Comparison of ENCODE assay signal across 12 cellular contexts in genomic region chr3:100891033-100891432, GRCh38.
DNase-seq lines count a peak whose midpoint lies in the region; TF ChIP-seq lines count a peak whose summit lies in the region.
"Had no signal": no experiment of that assay in that cellular context is flagged by ENCODE, and none has a peak within 500 bp of the region (broad histone marks: within the 10 kb centered on the region; RNA-seq: fewer than 3 reads in every experiment).

No MANE protein-coding gene starts in this region.

- H2AFZ ChIP-seq in OCI-LY7 (ENCODE audit: low read length): no peak overlapping the region

- no peaks in the 10 kb centered on the region for H3K4me1 ChIP-seq in breast epithelium
- no peaks in the 10 kb centered on the region for H3K4me1 ChIP-seq in thyroid gland
- no peaks in the 10 kb centered on the region for H3K4me1 ChIP-seq in OCI-LY7 (ENCODE audit: insufficient read depth, low read length, poor library complexity, severe bottlenecking)

- DNase-seq in MCF 10A (ENCODE audit: unreplicated experiment): peak; percentile 54
- DNase-seq in breast epithelium (ENCODE audit: low spot score in 2 of 2): no peak
- peak; percentile 30 for DNase-seq in RKO (ENCODE audit: low spot score)
- DNase-seq in erythroblast (lab: John Stamatoyannopoulos, UW): peak; percentile 9 to 16
- no peak for DNase-seq in thyroid gland
- DNase-seq in OCI-LY7 (ENCODE audit: low spot score): no peak
- DNase-seq in ecto neural progenitor cell (ENCODE audit: low spot score): no peak
- DNase-seq in COLO668 (lab: John Stamatoyannopoulos, UW; ENCODE audit: unreplicated experiment): no peak
- DNase-seq: activated CD8-positive, alpha-beta memory T cell treated with anti-CD3 and anti-CD28 coated beads, Interleukin-2, amount 50 U/mL, for 48 hours; cortex of kidney; kidney; NCI-H187 had no signal

- peak; percentile 36 for TF ChIP-seq CTCF in MCF 10A (IDR thresholded peaks at IDR 0.05; ENCODE audit: unreplicated experiment)
- no peak for TF ChIP-seq CTCF in breast epithelium (IDR thresholded peaks at IDR 0.05)
- TF ChIP-seq CTCF in thyroid gland (IDR thresholded peaks at IDR 0.05): peak in 5 of 6 experiments; percentile 14 to 76 (median 39)
- no peak for TF ChIP-seq CTCF in OCI-LY7 (conservative IDR thresholded peaks at IDR 0.05; ENCODE audit: low read length)

- POLR2A ChIA-PET in MCF 10A (lab: Yijun Ruan, JAX) (no interaction called here), OCI-LY7 (lab: Charles Lee) (no interaction called here)

- no peaks in the 10 kb centered on the region for H3K36me3 ChIP-seq in breast epithelium
- no peaks in the 10 kb centered on the region for H3K36me3 ChIP-seq in thyroid gland
- no peaks in the 10 kb centered on the region for H3K36me3 ChIP-seq in OCI-LY7 (ENCODE audit: insufficient read depth, low read length)

- 75 to 83% methylated on average over 2 of the region's 2 CpGs for WGBS in thyroid gland, 2 donors

- H3K27ac ChIP-seq in breast epithelium (no peak overlapping the region), thyroid gland (no peak overlapping the region), OCI-LY7 (ENCODE audit: low read depth, low read length, poor library complexity, severe bottlenecking) (no peak overlapping the region)

- H3K27ac Mint-ChIP-seq in MCF 10A (ENCODE audit: low read depth, unreplicated experiment): no peak overlapping the region

- TF ChIP-seq POLR2A in breast epithelium (IDR thresholded peaks at IDR 0.05) (no peak), erythroblast (IDR thresholded peaks at IDR 0.05; ENCODE audit: low read length) (no peak), thyroid gland (IDR thresholded peaks at IDR 0.05) (no peak)

- H3K9me3 ChIP-seq in breast epithelium (no peaks in the 10 kb centered on the region), thyroid gland (no peaks in the 10 kb centered on the region), OCI-LY7 (ENCODE audit: low read length) (no peaks in the 10 kb centered on the region)

- H3K4me3 Mint-ChIP-seq in MCF 10A (ENCODE audit: unreplicated experiment): no peak overlapping the region

- CTCF ChIA-PET in MCF 10A (lab: Yijun Ruan, JAX): interaction anchor here (0.9 to 5.1 kb wide), 3 partner anchors 94 to 306 kb away, joined by 6 to 36 read pairs (median 10); no protein-coding TSS in a partner anchor
- CTCF ChIA-PET in OCI-LY7 (lab: Charles Lee; ENCODE audit: unreplicated experiment): no interaction called here

- intact Hi-C loops in MCF 10A (cut with micrococcal nuclease) (loop anchor here (5.0 kb wide), 2 partner anchors 69 to 491 kb away; no protein-coding TSS in a partner anchor), breast epithelium (cut with DNase I; ENCODE audit: low total_unique reads) (no loop called here), thyroid gland (cut with DNase I) (loop anchor here (5.0 kb wide), 1 partner anchor 306 kb away; no protein-coding TSS in a partner anchor), OCI-LY7 (cut with micrococcal nuclease; ENCODE audit: unreplicated experiment) (no loop called here)

- H3K9me3 Mint-ChIP-seq in MCF 10A (ENCODE audit: unreplicated experiment): no peaks in the 10 kb centered on the region

- H3K79me2 ChIP-seq in OCI-LY7 (ENCODE audit: insufficient read depth, low read depth, low read length): no peaks in the 10 kb centered on the region

- no peaks in the 10 kb centered on the region for H3K9me2 ChIP-seq in OCI-LY7 (ENCODE audit: insufficient read depth, low read length)

- H3K4me3 ChIP-seq in breast epithelium (no peak overlapping the region), thyroid gland (replicated peaks in 1 of 3) (no peak overlapping the region), OCI-LY7 (ENCODE audit: low read depth, low read length, poor library complexity, severe bottlenecking) (no peak overlapping the region)

- H3K27me3 ChIP-seq in breast epithelium (no peaks in the 10 kb centered on the region), thyroid gland (no peaks in the 10 kb centered on the region)

- peaks cover 22% of the 10 kb centered on the region for H3K4me1 Mint-ChIP-seq in MCF 10A (ENCODE audit: insufficient read depth, unreplicated experiment)

- no peaks in the 10 kb centered on the region for H4K20me1 ChIP-seq in OCI-LY7 (ENCODE audit: insufficient read depth, low read length)

- BruUV-seq in MCF 10A (replicated peaks; lab: Mats Ljungman, UMichigan) (no TSS peak), OCI-LY7 (replicated peaks; lab: Mats Ljungman, UMichigan) (no TSS peak)

- no peak overlapping the region for H3K4me2 ChIP-seq in OCI-LY7 (ENCODE audit: low read length)

- H3K27me3 Mint-ChIP-seq in MCF 10A (ENCODE audit: insufficient read depth, unreplicated experiment): no peaks in the 10 kb centered on the region

- no peaks in the 10 kb centered on the region for H3K36me3 Mint-ChIP-seq in MCF 10A (ENCODE audit: insufficient read depth, unreplicated experiment)

Comparison
In these comparisons a context has a peak if more than half of its experiments do, and no peak if none do; other contexts are left out.
1. DNase-seq: peak in MCF 10A (single experiment), RKO (single experiment) and erythroblast (2 of 2); none in breast epithelium (0 of 2), thyroid gland (0 of 2), OCI-LY7 (single experiment), ecto neural progenitor cell (single experiment) and COLO668 (single experiment).
2. CTCF ChIP-seq: peak in MCF 10A (single experiment) and thyroid gland (5 of 6); none in breast epithelium (0 of 3) and OCI-LY7 (single experiment).
3. intact Hi-C loops: an anchor here in MCF 10A (5.0 kb wide) and thyroid gland (5.0 kb wide); none called in breast epithelium and OCI-LY7.